In the genomic region with DNA sequence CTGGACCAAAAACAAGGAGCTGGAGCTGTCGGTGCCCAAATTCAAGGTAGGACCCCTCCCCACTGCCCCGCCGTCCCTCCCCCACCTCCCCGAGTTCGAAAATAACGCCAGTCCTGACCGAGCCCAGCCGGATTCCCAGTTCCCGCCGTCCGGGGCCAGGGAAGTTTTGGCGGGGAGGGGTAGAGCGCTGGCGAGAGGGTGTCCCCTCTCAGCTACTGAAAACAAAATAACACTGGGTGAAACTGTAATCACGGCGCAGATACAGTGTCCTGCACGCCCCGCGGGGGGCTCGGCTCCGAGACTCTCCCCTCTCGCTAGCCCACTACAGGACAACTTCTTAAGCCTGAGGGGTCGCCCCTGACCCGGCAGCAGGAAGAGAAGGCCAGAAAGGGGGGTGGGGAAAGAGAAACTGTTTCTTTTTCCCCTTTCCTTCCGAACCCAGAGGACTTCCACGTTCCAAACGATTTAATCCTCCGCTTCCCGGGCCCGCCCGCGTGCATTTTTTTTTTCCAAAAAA, we compare ENCODE assay signal across 8 cellular contexts. TPM values are rescaled to one million over a fixed set of nuclear protein-coding genes. Genes with fewer than 3 reads are reported as not detected.
DNase-seq lines count a peak whose midpoint lies in the region; ATAC-seq and TF ChIP-seq lines count a peak whose summit lies in the region.

No MANE protein-coding gene starts in this region.

- H3K4me3 ChIP-seq in SK-N-SH (ENCODE audit: low read depth in 2 of 2, low read length in 1 of 2) (peak overlapping the region; percentile 73 to 91), esophagus muscularis mucosa (peak overlapping the region; percentile 65 to 94 (median 84)), osteoblast (ENCODE audit: insufficient read depth, low read length) (peak overlapping the region; percentile 86)

- peaks cover 16 to 27% of the 10 kb centered on the region in 2 experiments for H3K36me3 ChIP-seq in SK-N-SH (replicated peaks in 1 of 2; ENCODE audit: control insufficient read depth in 1 of 2, insufficient read depth in 2 of 2, low read length in 1 of 2)
- peaks cover 17 to 38% (median 27%) of the 10 kb centered on the region in 4 donors for H3K36me3 ChIP-seq in esophagus muscularis mucosa
- peaks cover 28% of the 10 kb centered on the region for H3K36me3 ChIP-seq in osteoblast (ENCODE audit: insufficient read depth, low read length)

- peaks cover 79% of the 10 kb centered on the region for H3K79me2 ChIP-seq in SK-N-SH (ENCODE audit: insufficient read depth)
- H3K79me2 ChIP-seq in osteoblast (ENCODE audit: insufficient read depth, low read length), result peaks cover 73% of the 10 kb centered on the region

- POLR2A ChIA-PET in SK-N-SH (lab: Yijun Ruan, JAX), result interaction anchor here (4.0 kb wide), 1 partner anchor 10 kb away, joined by 22 read pairs; a partner anchor contains a TSS
- POLR2A ChIA-PET in T-cell (lab: Charles Lee), result interaction anchor here (0.6 to 2.5 kb wide), 7 partner anchors 9 to 286 kb away, joined by 3 to 11 read pairs (median 3); a partner anchor contains a TSS

- WGBS in SK-N-SH (ENCODE audit: low lambda C conversion rate), result 1% methylated on average over 31 of the region's 32 CpGs
- whole genome bisulfite sequencing in esophagus muscularis mucosa, result 0% methylated on average over 18 of the region's 32 CpGs

- intact Hi-C loops in esophagus muscularis mucosa (cut with DNase I), result no loop called here

- no peaks in the 10 kb centered on the region for H3K27me3 ChIP-seq in SK-N-SH (ENCODE audit: insufficient read depth)
- H3K27me3 ChIP-seq in esophagus muscularis mucosa, result no peaks in the 10 kb centered on the region
- no peaks in the 10 kb centered on the region for H3K27me3 ChIP-seq in osteoblast (ENCODE audit: insufficient read depth, low read length)

- TF ChIP-seq CTCF in SK-N-SH (IDR thresholded peaks at IDR 0.05) (no peak), esophagus muscularis mucosa (IDR thresholded peaks at IDR 0.05) (no peak), osteoblast (IDR thresholded peaks at IDR 0.05; ENCODE audit: extremely low read depth, low read depth, low read length) (no peak)

- peak overlapping the region; percentile 72 to 98; a peak in 3 of 4 replicates for H3K27ac ChIP-seq in SK-N-SH (ENCODE audit: low read depth in 2 of 2, low read length in 1 of 2)
- H3K27ac ChIP-seq in esophagus muscularis mucosa (replicated peaks in 1 of 4), result peak overlapping the region; percentile 97 to 100 (median 100)
- H3K27ac ChIP-seq in osteoblast (ENCODE audit: low read depth, low read length), result peak overlapping the region; percentile 56

- H3K9ac ChIP-seq in SK-N-SH, result peak overlapping the region; percentile 93

- H3K9me3 ChIP-seq in SK-N-SH, result no peaks in the 10 kb centered on the region
- H3K9me3 ChIP-seq in esophagus muscularis mucosa, result no peaks in the 10 kb centered on the region
- no peaks in the 10 kb centered on the region for H3K9me3 ChIP-seq in osteoblast (ENCODE audit: low read depth, low read length)

- H3K4me1 ChIP-seq in SK-N-SH (ENCODE audit: control insufficient read depth in 1 of 2, insufficient read depth in 2 of 2, low read depth in 1 of 2, low read length in 1 of 2), result peaks cover 7 to 16% of the 10 kb centered on the region in 2 experiments; a peak in 1 of 4 replicates
- H3K4me1 ChIP-seq in esophagus muscularis mucosa, result peaks cover 30 to 50% (median 42%) of the 10 kb centered on the region in 4 donors
- H3K4me1 ChIP-seq in osteoblast (ENCODE audit: insufficient read depth, low read length), result peaks cover 36% of the 10 kb centered on the region

- no peaks in the 10 kb centered on the region for H3K27me3 Mint-ChIP-seq in T-cell

- peaks cover 24 to 44% (median 40%) of the 10 kb centered on the region in 3 donors for H3K4me1 Mint-ChIP-seq in T-cell

- H3K4me3 Mint-ChIP-seq in T-cell, result peak overlapping the region; percentile 92 to 98 (median 98)

- TF ChIP-seq EP300 in SK-N-SH (IDR thresholded peaks at IDR 0.05; ENCODE audit: borderline replicate concordance in 1 of 2, low read depth in 1 of 2, low read length in 1 of 2) (no peak), esophagus muscularis mucosa (IDR thresholded peaks at IDR 0.05) (no peak)

- CTCF ChIA-PET in SK-N-SH (lab: Yijun Ruan, JAX) (interaction anchor here (0.6 to 18.3 kb wide), 2 partner anchors 11 to 499 kb away, joined by 3 to 675 read pairs; a partner anchor contains a TSS), T-cell (lab: Charles Lee) (interaction anchor here (0.5 to 13.1 kb wide), 6 partner anchors 9 to 1477 kb away, joined by 3 to 344 read pairs (median 6); a partner anchor contains a TSS)

- H2AFZ ChIP-seq in SK-N-SH (ENCODE audit: low read depth) (no peak overlapping the region), osteoblast (ENCODE audit: low read length) (no peak overlapping the region)

- no peak for TF ChIP-seq RAD21 in SK-N-SH (IDR thresholded peaks at IDR 0.05; ENCODE audit: low read length)

- no peak for TF ChIP-seq POLR2A in esophagus muscularis mucosa (IDR thresholded peaks at IDR 0.05; ENCODE audit: low read depth)

- peak overlapping the region; percentile 98 to 100 for H3K27ac Mint-ChIP-seq in T-cell

- H3K9me3 Mint-ChIP-seq in T-cell, result no peaks in the 10 kb centered on the region

- DNase-seq in SK-N-SH (peak; percentile 48), T-cell (peak in 2 of 34 experiments; percentile 41 to 42), esophagus muscularis mucosa (ENCODE audit: extremely low spot score) (no peak), osteoblast (ENCODE audit: insufficient read length, low spot score, missing footprints) (peak; percentile 93), KG1 (lab: John Stamatoyannopoulos, UW) (no peak), mucosa of gallbladder (ENCODE audit: low spot score) (no peak)
- DNase-seq in activated effector memory CD4-positive, alpha-beta T cell treated with anti-CD3 and anti-CD28 coated beads, Interleukin-2, amount 50 U/mL, for 16 hours, result no peak

- ATAC-seq in SK-N-SH treated with all-trans-retinoic acid at 6 μM for 48 hours (no peak), T-cell (replicated peaks in 1 of 4) (no peak)

- peaks cover 25% of the 10 kb centered on the region for H3K36me3 Mint-ChIP-seq in T-cell

- peaks cover 22% of the 10 kb centered on the region for H3F3A ChIP-seq in SK-N-SH (replicated peaks; ENCODE audit: insufficient read depth)

- H3K9me2 ChIP-seq in SK-N-SH, result no peaks in the 10 kb centered on the region

- H3K4me2 ChIP-seq in SK-N-SH (peak overlapping the region; percentile 89), osteoblast (ENCODE audit: insufficient read depth, low read length) (peak overlapping the region; percentile 99)

- H4K20me1 ChIP-seq in SK-N-SH (ENCODE audit: insufficient read depth), result peaks cover 9% of the 10 kb centered on the region
- H4K20me1 ChIP-seq in osteoblast (ENCODE audit: insufficient read depth, low read length), result peaks cover 27% of the 10 kb centered on the region

TF ChIP-seq in SK-N-SH, 30 proteins besides CTCF, POLR2A, EP300 and RAD21:
- TF ChIP-seq, protein P1, sequence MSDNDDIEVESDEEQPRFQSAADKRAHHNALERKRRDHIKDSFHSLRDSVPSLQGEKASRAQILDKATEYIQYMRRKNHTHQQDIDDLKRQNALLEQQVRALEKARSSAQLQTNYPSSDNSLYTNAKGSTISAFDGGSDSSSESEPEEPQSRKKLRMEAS (IDR thresholded peaks at IDR 0.05; ENCODE audit: low read depth), result 0 out of 2 replicates have a peak, but pooled peaks have one; percentile 24
- TF ChIP-seq TCF12 (IDR thresholded peaks at IDR 0.05), result no peak

TF ChIP-seq in SK-N-SH treated with all-trans-retinoic acid at 6 μM for 48 hours, 23 proteins besides CTCF, POLR2A, EP300 and RAD21:
- TF ChIP-seq SNAI2 (CRISPR knock-in tag; IDR thresholded peaks at IDR 0.05) (no peak), BACH2 (CRISPR knock-in tag; IDR thresholded peaks at IDR 0.05; ENCODE audit: borderline replicate concordance) (no peak), ARNTL (CRISPR knock-in tag; IDR thresholded peaks at IDR 0.05; ENCODE audit: borderline replicate concordance, low read depth) (no peak), ZNF70 (CRISPR knock-in tag; IDR thresholded peaks at IDR 0.05) (no peak), OSR1 (CRISPR knock-in tag; IDR thresholded peaks at IDR 0.05) (no peak), TCF4 (CRISPR knock-in tag; IDR thresholded peaks at IDR 0.05; ENCODE audit: borderline replicate concordance) (no peak)
- TF ChIP-seq, protein P2, sequence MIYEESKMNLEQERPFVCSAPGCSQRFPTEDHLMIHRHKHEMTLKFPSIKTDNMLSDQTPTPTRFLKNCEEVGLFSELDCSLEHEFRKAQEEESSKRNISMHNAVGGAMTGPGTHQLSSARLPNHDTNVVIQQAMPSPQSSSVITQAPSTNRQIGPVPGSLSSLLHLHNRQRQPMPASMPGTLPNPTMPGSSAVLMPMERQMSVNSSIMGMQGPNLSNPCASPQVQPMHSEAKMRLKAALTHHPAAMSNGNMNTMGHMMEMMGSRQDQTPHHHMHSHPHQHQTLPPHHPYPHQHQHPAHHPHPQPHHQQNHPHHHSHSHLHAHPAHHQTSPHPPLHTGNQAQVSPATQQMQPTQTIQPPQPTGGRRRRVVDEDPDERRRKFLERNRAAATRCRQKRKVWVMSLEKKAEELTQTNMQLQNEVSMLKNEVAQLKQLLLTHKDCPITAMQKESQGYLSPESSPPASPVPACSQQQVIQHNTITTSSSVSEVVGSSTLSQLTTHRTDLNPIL (CRISPR knock-in tag; IDR thresholded peaks at IDR 0.05; ENCODE audit: low read depth), result no peak

RNA-seq across cellular contexts. Expression of a gene that starts 1.4 kb away (rescaled TPM):
- polyA plus RNA-seq in SK-N-SH (2012; rRNA removed), result 1.2 and 2.0 TPM in 2 replicates
- polyA plus RNA-seq in SK-N-SH (2012; cell fraction: cytosol; rRNA removed), result 1.5 and 1.8 TPM in 2 replicates
- 8.4 and 11.5 TPM in 2 replicates for polyA plus RNA-seq in SK-N-SH (2012; cell fraction: nucleus; rRNA removed)
- total RNA-seq in T-cell (100 to 1,000 TPM in 1 of 5 donors, 10 to 100 TPM in 4; 87.7 to 106 (median 96.0) TPM), esophagus muscularis mucosa (10 to 100 TPM in 3 of 4 donors, 1 to 10 TPM in 1; 9.4 to 27.1 (median 19.9) TPM), osteoblast (5.0 and 5.8 TPM in 2 replicates), mucosa of gallbladder (35.5 TPM)

RNA-seq across cellular contexts. Expression of a gene that starts 11.7 kb away (rescaled TPM):
- 5.0 and 5.3 TPM in 2 replicates for polyA plus RNA-seq in SK-N-SH (2012; rRNA removed)
- 2.3 and 2.8 TPM in 2 replicates for polyA plus RNA-seq in SK-N-SH (2012; cell fraction: cytosol; rRNA removed)
- 19.5 and 20.2 TPM in 2 replicates for polyA plus RNA-seq in SK-N-SH (2012; cell fraction: nucleus; rRNA removed)
- total RNA-seq in T-cell, result 100 to 1,000 TPM; 137 to 158 (median 145) TPM
- total RNA-seq in esophagus muscularis mucosa, result 10 to 100 TPM in 3 of 4 donors, 1 to 10 TPM in 1; 7.0 to 23.2 (median 15.9) TPM
- 6.2 and 8.3 TPM in 2 replicates for total RNA-seq in osteoblast
- 30.8 TPM for total RNA-seq in mucosa of gallbladder

RNA-seq across cellular contexts. Expression of a gene that starts 53.4 kb away (rescaled TPM):
- 1.8 and 1.9 TPM in 2 replicates for polyA plus RNA-seq in SK-N-SH (2012; rRNA removed)
- 2.0 TPM in 2 replicates for polyA plus RNA-seq in SK-N-SH (2012; cell fraction: cytosol; rRNA removed)
- polyA plus RNA-seq in SK-N-SH (2012; cell fraction: nucleus; rRNA removed), result 2.2 and 2.8 TPM in 2 replicates
- total RNA-seq in T-cell (under 1 TPM in 3 of 5 donors, not detected in 2; 0.39 to 0.92 (median 0.58) TPM), esophagus muscularis mucosa (1 to 10 TPM in 2 of 4 donors, under 1 TPM in 2; 0.65 to 3.3 (median 1.3) TPM), osteoblast (under 0.01 TPM in 1 of 2 replicates, not detected in the other), mucosa of gallbladder (2.8 TPM)

Comparison
In these comparisons a context has a peak if more than half of its experiments do, and no peak if none do; other contexts are left out.
1. DNase-seq: peak in SK-N-SH (single experiment) and osteoblast (single experiment); none in esophagus muscularis mucosa (single experiment), activated effector memory CD4-positive, alpha-beta T cell treated with anti-CD3 and anti-CD28 coated beads, Interleukin-2, amount 50 U/mL, for 16 hours (single experiment), KG1 (single experiment) and mucosa of gallbladder (single experiment).
2. Peak in every context shown above with its lines, with median percentiles within 50 percentile points of each other: H3K27ac ChIP-seq and H3K4me3 ChIP-seq.